Comparison of ENCODE assay signal across 8 cellular contexts in the genomic region with DNA sequence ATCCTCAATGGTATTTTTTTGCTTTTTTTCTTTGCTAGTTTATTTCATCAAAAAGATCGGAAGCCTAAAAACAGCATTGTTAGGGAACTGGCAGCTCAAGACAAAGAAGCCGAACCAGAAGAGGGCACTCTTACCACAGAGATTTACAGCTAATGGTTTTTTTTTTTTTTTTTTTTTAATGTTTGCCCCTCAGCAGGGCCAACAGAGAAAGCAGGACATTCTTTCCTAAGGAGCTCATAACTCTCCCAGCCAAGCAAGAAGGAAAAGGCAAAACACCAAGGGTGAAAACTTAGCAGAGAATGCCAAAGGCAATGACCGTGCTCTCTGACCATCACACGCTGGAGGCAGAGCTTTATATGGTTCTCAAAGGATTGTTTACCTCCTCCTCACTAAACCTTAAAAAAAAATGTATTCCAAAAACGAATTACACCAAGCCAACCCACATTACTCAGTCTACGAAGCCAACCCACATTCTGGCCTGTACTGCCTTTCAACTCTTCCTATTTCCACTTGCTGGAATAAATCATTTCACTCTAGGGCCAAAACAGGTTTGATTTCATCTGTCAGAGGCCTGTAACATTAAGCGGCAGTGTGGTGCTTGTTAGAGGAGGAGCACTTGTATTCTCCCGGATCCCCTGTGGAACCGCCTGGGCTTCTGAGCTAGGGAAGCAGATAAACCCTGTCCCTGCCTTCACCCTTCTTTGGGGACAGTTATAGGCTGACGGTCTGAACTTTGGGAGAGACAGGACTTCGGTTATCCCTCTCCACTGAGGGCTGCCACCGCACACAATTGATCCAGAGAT. TPM values are rescaled to one million over a fixed set of nuclear protein-coding genes. Genes with fewer than 3 reads are reported as not detected.
DNase-seq lines count a peak whose midpoint lies in the region; ATAC-seq, FAIRE-seq and TF ChIP-seq lines count a peak whose summit lies in the region.

No MANE protein-coding gene starts in this region.

- no peaks in the 10 kb centered on the region for H3K36me3 ChIP-seq in pancreas

- H3K9me3 ChIP-seq in pancreas: no peaks in the 10 kb centered on the region

- H3K27me3 ChIP-seq in pancreas: no peaks in the 10 kb centered on the region

- WGBS in pancreas, 2 donors: 52 to 54% methylated on average over 12 of the region's 12 CpGs

- ATAC-seq in pancreas (peak; percentile 60 to 87 (median 82)), GM21526 (IDR thresholded peaks at IDR 0.05; ENCODE audit: low FRiP score, unreplicated experiment) (no peak), HG02642 (IDR thresholded peaks at IDR 0.05; ENCODE audit: poor library complexity, unreplicated experiment) (no peak)

- peaks cover 0 to 6% (median 0%) of the 10 kb centered on the region in 3 donors for H3K4me1 ChIP-seq in pancreas

- TF ChIP-seq CTCF in GM12875 (IDR thresholded peaks at IDR 0.05; ENCODE audit: borderline replicate concordance, insufficient read depth, low read depth, low read length) (peak; percentile 47; the same call in 1 of the 2 replicates), VCaP (conservative IDR thresholded peaks at IDR 0.05) (peak; percentile 73), pancreas (IDR thresholded peaks at IDR 0.05) (peak in 2 of 4 donors; percentile 26 to 31)

- FAIRE-seq in frontal cortex (lab: Jason Lieb, UNC) (peak; percentile 84), pancreas (lab: Jason Lieb, UNC) (peak; percentile 87)

- H3K4me3 ChIP-seq in GM12875 (ENCODE audit: low read depth, low read length) (no peak overlapping the region), pancreas (no peak overlapping the region)

- DNase-seq in AG08395 (ENCODE audit: low spot score) (peak; percentile 84), NCI-H2081 treated with DMSO at 0.1 percent for 48 hours (lab: John Stamatoyannopoulos, UW) (peak; percentile 48), frontal cortex (ENCODE audit: low spot score in 2 of 2) (peak in 1 of 2 donors; percentile 14), pancreas (peak in 3 of 6 donors; percentile 43 to 59 (median 52))

- H3K27ac ChIP-seq in VCaP: peak overlapping the region; percentile 70
- no peak overlapping the region for H3K27ac ChIP-seq in pancreas

- intact Hi-C loops in pancreas (cut with DNase I): loop anchor here in 2 of 3 donors (5.0 to 10.0 kb wide), 2 partner anchors 159 to 322 kb away; no protein-coding TSS in a partner anchor

RNA-seq across cellular contexts. Expression of a gene that starts 35.6 kb away (rescaled TPM):
- 6.9 TPM for total RNA-seq in frontal cortex
- 10 to 100 TPM; 21.5 to 29.1 (median 22.6) TPM for total RNA-seq in pancreas
- polyA plus RNA-seq in pancreas: 10 to 100 TPM; 22.3 to 37.8 TPM

Comparison
In these comparisons a context has a peak if more than half of its experiments do, and no peak if none do; other contexts are left out.
1. ATAC-seq: peak in pancreas (4 of 4); none in GM21526 (single experiment) and HG02642 (single experiment).